Comparison of ENCODE assay signal across 1 cellular context in the genomic region with DNA sequence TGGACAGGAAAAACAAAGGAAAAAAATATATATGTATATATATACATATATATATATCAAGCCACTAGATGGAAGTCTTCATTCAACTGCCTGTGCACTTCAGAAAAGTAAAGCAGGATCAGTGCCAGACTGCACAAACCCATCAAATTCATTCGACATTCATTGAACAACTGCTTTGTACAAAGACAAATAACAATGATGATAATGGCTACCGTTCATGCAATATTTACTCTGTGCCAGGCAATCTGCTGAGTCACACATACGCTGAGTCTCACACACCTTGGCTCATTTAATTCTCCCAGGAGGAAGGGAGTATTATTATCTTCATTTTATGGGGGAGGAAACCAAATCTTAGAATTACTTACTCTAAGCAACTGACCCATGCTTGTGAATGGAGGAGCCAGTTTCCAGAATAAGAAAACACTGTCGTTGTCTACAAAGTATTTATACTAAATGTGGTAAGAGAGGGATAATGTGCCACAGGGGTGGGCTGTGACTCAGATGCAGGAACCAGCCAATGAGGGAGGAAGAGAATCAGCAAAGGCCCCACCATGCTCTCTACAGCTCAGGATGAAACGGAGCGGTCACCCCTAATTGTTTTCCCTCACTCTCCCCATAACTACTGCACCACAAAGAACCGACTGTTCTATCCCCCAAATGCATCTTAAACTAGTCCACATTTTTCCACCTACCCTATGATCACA.
TF ChIP-seq lines count a peak whose summit lies in the region.

No MANE protein-coding gene starts in this region.

TF ChIP-seq in H1, 55 proteins besides CTCF, POLR2A, EP300 and RAD21:
- no peak for TF ChIP-seq YY1 (IDR thresholded peaks at IDR 0.05; ENCODE audit: low read depth, low read length)
- no peak for TF ChIP-seq HDAC2 (IDR thresholded peaks at IDR 0.05; ENCODE audit: borderline replicate concordance in 1 of 2, low read depth in 2 of 2, low read length in 2 of 2)
- TF ChIP-seq, protein P1, sequence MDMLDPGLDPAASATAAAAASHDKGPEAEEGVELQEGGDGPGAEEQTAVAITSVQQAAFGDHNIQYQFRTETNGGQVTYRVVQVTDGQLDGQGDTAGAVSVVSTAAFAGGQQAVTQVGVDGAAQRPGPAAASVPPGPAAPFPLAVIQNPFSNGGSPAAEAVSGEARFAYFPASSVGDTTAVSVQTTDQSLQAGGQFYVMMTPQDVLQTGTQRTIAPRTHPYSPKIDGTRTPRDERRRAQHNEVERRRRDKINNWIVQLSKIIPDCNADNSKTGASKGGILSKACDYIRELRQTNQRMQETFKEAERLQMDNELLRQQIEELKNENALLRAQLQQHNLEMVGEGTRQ (IDR thresholded peaks at IDR 0.05; ENCODE audit: low read length), result no peak
- no peak for TF ChIP-seq MAX (IDR thresholded peaks at IDR 0.05)
- TF ChIP-seq ZNF274 (IDR thresholded peaks at IDR 0.05; ENCODE audit: borderline replicate concordance, extremely low read depth, low read length), result no peak
- no peak for TF ChIP-seq RBBP5 (IDR thresholded peaks at IDR 0.05; ENCODE audit: borderline replicate concordance, low read depth, low read length)
- no peak for TF ChIP-seq NRF1 (IDR thresholded peaks at IDR 0.05; ENCODE audit: low read depth, low read length)
- TF ChIP-seq KDM5A (IDR thresholded peaks at IDR 0.05; ENCODE audit: low read length), result no peak
- TF ChIP-seq CHD2 (IDR thresholded peaks at IDR 0.05; ENCODE audit: low read length), result no peak
- TF ChIP-seq TEAD4 (IDR thresholded peaks at IDR 0.05; ENCODE audit: low read depth, low read length), result no peak
- no peak for TF ChIP-seq KDM1A (IDR thresholded peaks at IDR 0.05; ENCODE audit: borderline replicate concordance, low read length)
